1 cellular context compared by ENCODE assay signal in the genomic region with DNA sequence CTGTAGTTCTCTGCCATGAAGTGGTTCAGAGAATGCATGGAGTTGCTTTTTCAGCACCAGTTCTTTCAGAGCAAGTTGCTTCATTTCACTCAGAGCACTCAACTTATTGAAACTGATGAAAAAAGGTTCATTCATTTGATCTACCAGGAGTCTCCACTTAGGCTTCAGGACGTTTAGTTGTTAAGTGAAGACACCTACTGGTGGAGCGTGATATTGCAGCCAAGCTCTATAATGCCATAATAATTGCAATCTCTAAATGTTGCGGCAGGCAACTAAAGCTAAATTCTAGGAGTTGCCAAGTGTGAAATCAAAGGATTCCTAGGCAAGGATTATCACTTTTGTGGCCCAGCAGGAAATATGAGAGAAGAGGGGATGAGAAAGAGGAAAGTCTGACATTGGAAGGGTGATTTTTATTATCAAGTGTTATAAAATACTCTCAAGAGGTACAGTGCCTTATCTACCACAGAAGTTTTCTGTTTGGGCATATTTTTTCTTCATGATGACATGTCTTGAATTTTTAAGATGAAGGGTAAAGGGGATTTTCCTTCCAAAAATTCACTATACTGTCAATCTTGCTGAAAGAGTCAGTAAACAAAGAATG.
TF ChIP-seq lines count a peak whose summit lies in the region.

No MANE protein-coding gene starts in this region.

TF ChIP-seq in WTC11, 78 proteins besides CTCF, POLR2A, EP300 and RAD21 (continued from another document):
- TF ChIP-seq, protein P1, sequence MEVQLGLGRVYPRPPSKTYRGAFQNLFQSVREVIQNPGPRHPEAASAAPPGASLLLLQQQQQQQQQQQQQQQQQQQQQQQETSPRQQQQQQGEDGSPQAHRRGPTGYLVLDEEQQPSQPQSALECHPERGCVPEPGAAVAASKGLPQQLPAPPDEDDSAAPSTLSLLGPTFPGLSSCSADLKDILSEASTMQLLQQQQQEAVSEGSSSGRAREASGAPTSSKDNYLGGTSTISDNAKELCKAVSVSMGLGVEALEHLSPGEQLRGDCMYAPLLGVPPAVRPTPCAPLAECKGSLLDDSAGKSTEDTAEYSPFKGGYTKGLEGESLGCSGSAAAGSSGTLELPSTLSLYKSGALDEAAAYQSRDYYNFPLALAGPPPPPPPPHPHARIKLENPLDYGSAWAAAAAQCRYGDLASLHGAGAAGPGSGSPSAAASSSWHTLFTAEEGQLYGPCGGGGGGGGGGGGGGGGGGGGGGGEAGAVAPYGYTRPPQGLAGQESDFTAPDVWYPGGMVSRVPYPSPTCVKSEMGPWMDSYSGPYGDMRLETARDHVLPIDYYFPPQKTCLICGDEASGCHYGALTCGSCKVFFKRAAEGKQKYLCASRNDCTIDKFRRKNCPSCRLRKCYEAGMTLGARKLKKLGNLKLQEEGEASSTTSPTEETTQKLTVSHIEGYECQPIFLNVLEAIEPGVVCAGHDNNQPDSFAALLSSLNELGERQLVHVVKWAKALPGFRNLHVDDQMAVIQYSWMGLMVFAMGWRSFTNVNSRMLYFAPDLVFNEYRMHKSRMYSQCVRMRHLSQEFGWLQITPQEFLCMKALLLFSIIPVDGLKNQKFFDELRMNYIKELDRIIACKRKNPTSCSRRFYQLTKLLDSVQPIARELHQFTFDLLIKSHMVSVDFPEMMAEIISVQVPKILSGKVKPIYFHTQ (CRISPR knock-in tag; IDR thresholded peaks at IDR 0.05), result no peak
- TF ChIP-seq ZNF219 (CRISPR knock-in tag; IDR thresholded peaks at IDR 0.05; ENCODE audit: borderline replicate concordance), result no peak
- no peak for TF ChIP-seq KAT7 (CRISPR knock-in tag; IDR thresholded peaks at IDR 0.05; ENCODE audit: borderline replicate concordance)
- TF ChIP-seq, protein P2, sequence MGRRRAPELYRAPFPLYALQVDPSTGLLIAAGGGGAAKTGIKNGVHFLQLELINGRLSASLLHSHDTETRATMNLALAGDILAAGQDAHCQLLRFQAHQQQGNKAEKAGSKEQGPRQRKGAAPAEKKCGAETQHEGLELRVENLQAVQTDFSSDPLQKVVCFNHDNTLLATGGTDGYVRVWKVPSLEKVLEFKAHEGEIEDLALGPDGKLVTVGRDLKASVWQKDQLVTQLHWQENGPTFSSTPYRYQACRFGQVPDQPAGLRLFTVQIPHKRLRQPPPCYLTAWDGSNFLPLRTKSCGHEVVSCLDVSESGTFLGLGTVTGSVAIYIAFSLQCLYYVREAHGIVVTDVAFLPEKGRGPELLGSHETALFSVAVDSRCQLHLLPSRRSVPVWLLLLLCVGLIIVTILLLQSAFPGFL (CRISPR knock-in tag; IDR thresholded peaks at IDR 0.05; ENCODE audit: borderline replicate concordance), result no peak
- TF ChIP-seq NR3C1 (CRISPR knock-in tag; conservative IDR thresholded peaks at IDR 0.05; ENCODE audit: low read depth), result no peak
- TF ChIP-seq, protein P3, sequence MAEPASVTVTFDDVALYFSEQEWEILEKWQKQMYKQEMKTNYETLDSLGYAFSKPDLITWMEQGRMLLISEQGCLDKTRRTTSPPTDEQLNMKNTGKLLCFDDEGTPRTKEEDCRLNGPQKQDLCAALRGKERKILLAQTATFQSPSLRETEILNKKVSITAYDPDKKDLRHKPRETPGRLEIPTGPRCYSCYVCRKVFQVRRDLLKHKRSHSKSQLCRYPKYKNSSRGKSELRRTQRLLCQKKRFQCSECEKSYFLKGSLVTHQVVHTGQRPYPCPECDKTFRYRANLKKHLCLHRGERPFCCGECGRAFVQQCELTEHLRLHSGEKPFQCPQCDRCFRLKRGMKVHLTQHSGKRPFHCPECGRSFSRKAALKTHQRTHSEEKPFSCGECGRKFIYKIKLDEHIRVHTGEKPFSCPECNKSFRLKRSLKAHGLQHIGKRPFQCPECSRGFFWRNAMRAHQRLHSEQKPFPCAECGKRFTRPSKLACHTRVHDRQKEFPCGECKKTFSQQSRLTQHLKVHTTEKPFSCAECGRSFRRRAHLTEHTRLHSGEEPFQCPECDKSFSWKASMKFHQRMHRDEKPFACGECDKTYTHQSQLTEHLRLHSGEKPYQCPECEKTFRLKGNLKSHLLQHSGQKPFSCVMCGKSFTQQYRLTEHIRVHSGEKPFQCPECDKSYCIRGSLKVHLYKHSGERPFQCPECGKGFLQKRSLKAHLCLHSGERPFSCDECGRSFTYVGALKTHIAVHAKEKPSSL (CRISPR knock-in tag; conservative IDR thresholded peaks at IDR 0.05), result no peak
- no peak for TF ChIP-seq ZNF263 (CRISPR knock-in tag; IDR thresholded peaks at IDR 0.05; ENCODE audit: low read depth)
- no peak for TF ChIP-seq SP1 (CRISPR knock-in tag; conservative IDR thresholded peaks at IDR 0.05)
- TF ChIP-seq, protein P4, sequence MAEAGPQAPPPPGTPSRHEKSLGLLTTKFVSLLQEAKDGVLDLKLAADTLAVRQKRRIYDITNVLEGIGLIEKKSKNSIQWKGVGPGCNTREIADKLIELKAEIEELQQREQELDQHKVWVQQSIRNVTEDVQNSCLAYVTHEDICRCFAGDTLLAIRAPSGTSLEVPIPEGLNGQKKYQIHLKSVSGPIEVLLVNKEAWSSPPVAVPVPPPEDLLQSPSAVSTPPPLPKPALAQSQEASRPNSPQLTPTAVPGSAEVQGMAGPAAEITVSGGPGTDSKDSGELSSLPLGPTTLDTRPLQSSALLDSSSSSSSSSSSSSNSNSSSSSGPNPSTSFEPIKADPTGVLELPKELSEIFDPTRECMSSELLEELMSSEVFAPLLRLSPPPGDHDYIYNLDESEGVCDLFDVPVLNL (CRISPR knock-in tag; IDR thresholded peaks at IDR 0.05; ENCODE audit: borderline replicate concordance, low read depth), result no peak
- TF ChIP-seq, protein P5, sequence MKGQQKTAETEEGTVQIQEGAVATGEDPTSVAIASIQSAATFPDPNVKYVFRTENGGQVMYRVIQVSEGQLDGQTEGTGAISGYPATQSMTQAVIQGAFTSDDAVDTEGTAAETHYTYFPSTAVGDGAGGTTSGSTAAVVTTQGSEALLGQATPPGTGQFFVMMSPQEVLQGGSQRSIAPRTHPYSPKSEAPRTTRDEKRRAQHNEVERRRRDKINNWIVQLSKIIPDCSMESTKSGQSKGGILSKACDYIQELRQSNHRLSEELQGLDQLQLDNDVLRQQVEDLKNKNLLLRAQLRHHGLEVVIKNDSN (CRISPR knock-in tag; IDR thresholded peaks at IDR 0.05), result no peak
- TF ChIP-seq JUN (CRISPR knock-in tag; IDR thresholded peaks at IDR 0.05), result no peak
TF ChIP-seq in WTC11: peak in this region for 0.
